ENCODE assay signal across 25 cellular contexts in genomic region chr9:129469988-129470316, GRCh38.
DNase-seq lines count a peak whose midpoint lies in the region; ATAC-seq, FAIRE-seq and TF ChIP-seq lines count a peak whose summit lies in the region.
"Had no signal": no experiment of that assay in that cellular context is flagged by ENCODE, and none has a peak within 500 bp of the region (broad histone marks: within the 10 kb centered on the region; RNA-seq: fewer than 3 reads in every experiment).

No MANE protein-coding gene starts in this region.

- H3K9me3 Mint-ChIP-seq in activated naive CD8-positive, alpha-beta T cell treated with anti-CD3 and anti-CD28 coated beads, Interleukin-2, amount 10 ng/mL, durations not matched to agents 7 days and 5 days: peaks cover 1% of the 10 kb centered on the region
- H3K9me3 Mint-ChIP-seq in mesothelial cell of epicardium: no peaks in the 10 kb centered on the region
- H3K9me3 Mint-ChIP-seq: central memory CD8-positive, alpha-beta T cell had no signal

- H2AFZ ChIP-seq in GM23248: no peak overlapping the region

- H3K4me3 ChIP-seq in A549 (no peak overlapping the region), GM23248 (no peak overlapping the region), mucosa of descending colon (no peak overlapping the region)
- H3K4me3 ChIP-seq: ascending aorta, dorsolateral prefrontal cortex, GM12878, spleen, thoracic aorta had no signal

- in situ Hi-C loops in GM23248 (cut with MboI): no loop called here

- no peaks in the 10 kb centered on the region for H3K79me2 ChIP-seq in GM23248 (ENCODE audit: insufficient read depth)

- H3K27me3 Mint-ChIP-seq in activated naive CD8-positive, alpha-beta T cell treated with anti-CD3 and anti-CD28 coated beads, Interleukin-2, amount 10 ng/mL, durations not matched to agents 7 days and 5 days: no peaks in the 10 kb centered on the region
- H3K27me3 Mint-ChIP-seq in mesothelial cell of epicardium (ENCODE audit: low read depth): no peaks in the 10 kb centered on the region

- TF ChIP-seq CTCF in A549 (IDR thresholded peaks at IDR 0.05) (no peak), mesothelial cell of epicardium (IDR thresholded peaks at IDR 0.05; ENCODE audit: unreplicated experiment) (no peak), mucosa of descending colon (IDR thresholded peaks at IDR 0.05) (no peak)

- H3K4me2 ChIP-seq in A549: peak overlapping the region; percentile 34
- H3K4me2 ChIP-seq in GM23248 (ENCODE audit: unreplicated experiment): no peak overlapping the region

- H3K36me3 ChIP-seq in GM23248 (ENCODE audit: low read depth) (no peaks in the 10 kb centered on the region), mucosa of descending colon (ENCODE audit: low read depth) (no peaks in the 10 kb centered on the region)
- H3K36me3 ChIP-seq: ascending aorta, spleen, thoracic aorta had no signal

- DNase-seq in A549 (ENCODE audit: low read depth in 1 of 2, low spot score in 1 of 2) (no peak), GM23248 (no peak), mesothelial cell of epicardium (ENCODE audit: low spot score in 2 of 2, unreplicated experiment in 2 of 2) (no peak), mucosa of descending colon (no peak)
- DNase-seq in activated naive CD8-positive, alpha-beta T cell treated with anti-CD3 and anti-CD28 coated beads, Interleukin-2, amount 10 ng/mL, durations not matched to agents 7 days and 5 days: no peak
- DNase-seq: activated naive CD4-positive, alpha-beta T cell treated with Interleukin-2 at 50 U/mL for 16 hours; activated T-cell treated with anti-CD3 and anti-CD28 coated beads, Interleukin-2, amount 50 U/mL, for 48 hours; dorsolateral prefrontal cortex; head of caudate nucleus; Karpas-422; kidney glomerular epithelial cell; NCI-H1694; NCI-H524 treated with DMSO at 0.1 percent for 48 hours; spleen; stimulated activated CD4-positive, alpha-beta T cell treated with anti-CD3 and anti-CD28 coated beads, Interleukin-4, amount 100 ng/mL, for 24 hours; stimulated activated naive B cell treated with anti-CD40 and anti-IgM and Interleukin-4, amounts not matched to agents 10 μg/mL and 1 μg/mL and 100 μg/mL, for 72 hours had no signal

- peak overlapping the region; percentile 51; the same call in 1 of the 2 replicates for H3K9ac ChIP-seq in GM23248

- peak overlapping the region; percentile 30 for H3K27ac Mint-ChIP-seq in activated naive CD8-positive, alpha-beta T cell treated with anti-CD3 and anti-CD28 coated beads, Interleukin-2, amount 10 ng/mL, durations not matched to agents 7 days and 5 days
- H3K27ac Mint-ChIP-seq in mesothelial cell of epicardium: peak overlapping the region; percentile 52
- H3K27ac Mint-ChIP-seq: stimulated activated naive B cell treated with anti-CD40 and anti-IgM and Interleukin-4, amounts not matched to agents 10 μg/mL and 1 μg/mL and 100 μg/mL, for 72 hours; T-helper 1 cell treated with Interleukin-12 subunit alpha and Interleukin-12 subunit beta and Interleukin-4 antibody, amounts not matched to agents 30 μg/mL and 1 μg/mL, for 36 hours had no signal

- peaks cover 11% of the 10 kb centered on the region for H3K4me1 Mint-ChIP-seq in activated naive CD8-positive, alpha-beta T cell treated with anti-CD3 and anti-CD28 coated beads, Interleukin-2, amount 10 ng/mL, durations not matched to agents 7 days and 5 days
- H3K4me1 Mint-ChIP-seq in mesothelial cell of epicardium: peaks cover 43% of the 10 kb centered on the region

- peak overlapping the region; percentile 76 to 99 for H3K27ac ChIP-seq in A549
- 0 out of 2 replicates have a peak overlapping the region, but pooled peaks have one; percentile 14 for H3K27ac ChIP-seq in GM23248
- H3K27ac ChIP-seq: ascending aorta, C4-2B, dorsolateral prefrontal cortex, spleen, thoracic aorta had no signal

- peaks cover 6% of the 10 kb centered on the region for H3K9me3 ChIP-seq in A549
- no peaks in the 10 kb centered on the region for H3K9me3 ChIP-seq in GM23248 (ENCODE audit: low read depth)
- peaks cover 2% of the 10 kb centered on the region for H3K9me3 ChIP-seq in mucosa of descending colon
- H3K9me3 ChIP-seq: ascending aorta, thoracic aorta had no signal

- intact Hi-C loops in mucosa of descending colon (cut with DNase I, micrococcal nuclease): no loop called here

- no peaks in the 10 kb centered on the region for H3K36me3 Mint-ChIP-seq in activated naive CD8-positive, alpha-beta T cell treated with anti-CD3 and anti-CD28 coated beads, Interleukin-2, amount 10 ng/mL, durations not matched to agents 7 days and 5 days
- H3K36me3 Mint-ChIP-seq in mesothelial cell of epicardium: no peaks in the 10 kb centered on the region

- H3K9me2 ChIP-seq in GM23248 (ENCODE audit: insufficient read depth): no peaks in the 10 kb centered on the region

- ATAC-seq in A549 (peak in 1 of 2 experiments; percentile 2; a peak in 3 of 6 replicates), mucosa of descending colon (no peak), GM21381 (IDR thresholded peaks at IDR 0.05; ENCODE audit: unreplicated experiment) (no peak), HG03025 (IDR thresholded peaks at IDR 0.05; ENCODE audit: low FRiP score, unreplicated experiment) (no peak), HG03039 (IDR thresholded peaks at IDR 0.05; ENCODE audit: unreplicated experiment) (no peak)
- no peak for ATAC-seq in activated naive CD8-positive, alpha-beta T cell treated with anti-CD3 and anti-CD28 coated beads, Interleukin-2, amount 10 ng/mL, durations not matched to agents 7 days and 5 days (ENCODE audit: low read depth)
- ATAC-seq: GM12878; stimulated activated naive B cell treated with anti-CD40 and anti-IgM and Interleukin-4, amounts not matched to agents 10 μg/mL and 1 μg/mL and 100 μg/mL, for 72 hours had no signal

- no peak for TF ChIP-seq POLR2A in A549 (IDR thresholded peaks at IDR 0.05; ENCODE audit: low read length)

- 82% methylated on average over 6 of the region's 6 CpGs for WGBS in A549 (ENCODE audit: missing lambda C conversion rate)
- WGBS in GM23248 (ENCODE audit: low coverage in 1 of 2, low lambda C conversion rate in 2 of 2, missing lambda C conversion rate in 2 of 2), 2 experiments: 83 to 88% methylated on average over 5 to 6 of the region's 6 CpGs

- CTCF ChIA-PET in A549 (lab: Yijun Ruan, JAX): interaction anchor here (0.6 to 1.7 kb wide), 3 partner anchors 9 to 258 kb away, joined by 3 to 4 read pairs (median 4); no protein-coding TSS in a partner anchor

- no peak for FAIRE-seq in A549 (lab: Jason Lieb, UNC)
- FAIRE-seq: GM12878 had no signal

- POLR2A ChIA-PET in A549 (lab: Yijun Ruan, JAX): interaction anchor here (0.6 to 1.4 kb wide), 4 partner anchors 9 to 140 kb away, joined by 3 read pairs; no protein-coding TSS in a partner anchor
- POLR2A ChIA-PET in activated naive CD8-positive, alpha-beta T cell treated with anti-CD3 and anti-CD28 coated beads, Interleukin-2, amount 10 ng/mL, durations not matched to agents 7 days and 5 days (lab: Charles Lee): no interaction called here

- no peak for TF ChIP-seq EP300 in A549 (IDR thresholded peaks at IDR 0.05)

- H3K27me3 ChIP-seq in GM23248 (replicated peaks; ENCODE audit: insufficient read depth): no peaks in the 10 kb centered on the region
- H3K27me3 ChIP-seq: ascending aorta, dorsolateral prefrontal cortex had no signal

- no peak for TF ChIP-seq RAD21 in A549 (conservative IDR thresholded peaks at IDR 0.05 in 1 of 2, IDR thresholded peaks at IDR 0.05 in 1 of 2)

- H3K4me1 ChIP-seq in A549: peaks cover 62% of the 10 kb centered on the region
- peaks cover 35% of the 10 kb centered on the region for H3K4me1 ChIP-seq in GM23248 (ENCODE audit: insufficient read depth)
- H3K4me1 ChIP-seq in mucosa of descending colon (ENCODE audit: low read depth): no peaks in the 10 kb centered on the region

- no peak overlapping the region for H3K4me3 Mint-ChIP-seq in activated naive CD8-positive, alpha-beta T cell treated with anti-CD3 and anti-CD28 coated beads, Interleukin-2, amount 10 ng/mL, durations not matched to agents 7 days and 5 days
- H3K4me3 Mint-ChIP-seq in mesothelial cell of epicardium: no peak overlapping the region
- H3K4me3 Mint-ChIP-seq: central memory CD8-positive, alpha-beta T cell; stimulated activated naive B cell treated with anti-CD40 and anti-IgM and Interleukin-4, amounts not matched to agents 10 μg/mL and 1 μg/mL and 100 μg/mL, for 72 hours; T-helper 1 cell treated with Interleukin-12 subunit alpha and Interleukin-12 subunit beta and Interleukin-4 antibody, amounts not matched to agents 30 μg/mL and 1 μg/mL, for 36 hours had no signal

- no peaks in the 10 kb centered on the region for H4K20me1 ChIP-seq in GM23248 (ENCODE audit: insufficient read depth)

- peaks cover 10% of the 10 kb centered on the region; the same call in 1 of the 2 replicates for H3F3A ChIP-seq in GM23248 (ENCODE audit: insufficient read depth)

TF ChIP-seq in A549, 52 proteins besides CTCF, POLR2A, EP300 and RAD21:
- TF ChIP-seq EHF (CRISPR knock-in tag; IDR thresholded peaks at IDR 0.05) (no peak), ZFP36 (IDR thresholded peaks at IDR 0.05; ENCODE audit: borderline replicate concordance, partially characterized antibody) (peak; percentile 44)
